ENCODE assay signal across 1 cellular context in genomic region chr2:149606251-149606811, GRCh38.
TF ChIP-seq lines count a peak whose summit lies in the region.

No MANE protein-coding gene starts in this region.

TF ChIP-seq in IMR-90, 13 proteins besides CTCF, POLR2A, EP300 and RAD21 (continued from another document):
- no peak for TF ChIP-seq BHLHE40 (IDR thresholded peaks at IDR 0.05; ENCODE audit: low read depth, low read length)
- TF ChIP-seq CEBPB (IDR thresholded peaks at IDR 0.05; ENCODE audit: low read depth, low read length), result no peak
- no peak for TF ChIP-seq RFX5 (IDR thresholded peaks at IDR 0.05; ENCODE audit: low read depth, low read length)
- TF ChIP-seq MAZ (IDR thresholded peaks at IDR 0.05; ENCODE audit: borderline replicate concordance, low read depth, low read length), result no peak
- no peak for TF ChIP-seq CHD1 (IDR thresholded peaks at IDR 0.05; ENCODE audit: low read depth, low read length)
- TF ChIP-seq ELK1 (IDR thresholded peaks at IDR 0.05; ENCODE audit: borderline replicate concordance, low read depth, low read length), result no peak
- no peak for TF ChIP-seq MAFK (IDR thresholded peaks at IDR 0.05; ENCODE audit: low read depth, low read length)
- no peak for TF ChIP-seq SMC3 (IDR thresholded peaks at IDR 0.05; ENCODE audit: low read depth, low read length)
- no peak for TF ChIP-seq FOS (IDR thresholded peaks at IDR 0.05; ENCODE audit: low read depth, low read length)
- no peak for TF ChIP-seq RCOR1 (IDR thresholded peaks at IDR 0.05; ENCODE audit: insufficient replicate concordance, low read length)
- TF ChIP-seq MXI1 (IDR thresholded peaks at IDR 0.05; ENCODE audit: borderline replicate concordance, low read depth, low read length), result no peak
- no peak for TF ChIP-seq NFE2L2 (IDR thresholded peaks at IDR 0.05; ENCODE audit: low read depth, low read length)
